ENCODE assay signal across 29 cellular contexts in genomic region chr9:5043381-5043780, GRCh38. TPM values are rescaled to one million over a fixed set of nuclear protein-coding genes. Genes with fewer than 3 reads are reported as not detected.
DNase-seq lines count a peak whose midpoint lies in the region; ATAC-seq, FAIRE-seq and TF ChIP-seq lines count a peak whose summit lies in the region.
"Had no signal": no experiment of that assay in that cellular context is flagged by ENCODE, and none has a peak within 500 bp of the region (broad histone marks: within the 10 kb centered on the region; RNA-seq: fewer than 3 reads in every experiment).

No MANE protein-coding gene starts in this region.

- intact Hi-C loops in activated T-helper 2 cell treated with anti-CD3 and anti-CD28 coated beads, Interferon-gamma antibody, Interleukin-2, Interleukin-4, amounts not matched to agents 10 μg/mL and 5 μg/mL and 100 μg/mL, durations not matched to agents 14 hours and 24 hours and 36 hours (cut with micrococcal nuclease), result no loop called here
- intact Hi-C loops in CD14-positive monocyte (cut with micrococcal nuclease), result no loop called here
- intact Hi-C loops in esophagus squamous epithelium (cut with DNase I), result no loop called here

- TF ChIP-seq POLR2A in A549 (IDR thresholded peaks at IDR 0.05; ENCODE audit: low read length), result no peak
- TF ChIP-seq POLR2A in esophagus squamous epithelium (IDR thresholded peaks at IDR 0.05), result no peak

- H3K36me3 ChIP-seq in esophagus squamous epithelium, result peaks cover 9 to 84% (median 13%) of the 10 kb centered on the region in 3 donors

- H3K4me3 Mint-ChIP-seq in activated T-helper 2 cell treated with anti-CD3 and anti-CD28 coated beads, Interferon-gamma antibody, Interleukin-2, Interleukin-4, amounts not matched to agents 10 μg/mL and 5 μg/mL and 100 μg/mL, durations not matched to agents 14 hours and 24 hours and 36 hours (ENCODE audit: low read depth), result no peak overlapping the region
- no peak overlapping the region for H3K4me3 Mint-ChIP-seq in CD14-positive monocyte
- H3K4me3 Mint-ChIP-seq: nephron progenitor cell had no signal

- TF ChIP-seq EP300 in A549 (IDR thresholded peaks at IDR 0.05), result no peak

- H3K27ac Mint-ChIP-seq in activated T-helper 2 cell treated with anti-CD3 and anti-CD28 coated beads, Interferon-gamma antibody, Interleukin-2, Interleukin-4, amounts not matched to agents 10 μg/mL and 5 μg/mL and 100 μg/mL, durations not matched to agents 14 hours and 24 hours and 36 hours, result peak overlapping the region; percentile 55
- H3K27ac Mint-ChIP-seq in CD14-positive monocyte, result no peak overlapping the region
- H3K27ac Mint-ChIP-seq: nephron progenitor cell, progenitor cell of endocrine pancreas had no signal

- H3K4me2 ChIP-seq in A549, result peak overlapping the region; percentile 29; the same call in 2 of the 3 replicates
- H3K4me2 ChIP-seq: KMS-11 had no signal

- H3K4me1 Mint-ChIP-seq in activated T-helper 2 cell treated with anti-CD3 and anti-CD28 coated beads, Interferon-gamma antibody, Interleukin-2, Interleukin-4, amounts not matched to agents 10 μg/mL and 5 μg/mL and 100 μg/mL, durations not matched to agents 14 hours and 24 hours and 36 hours (ENCODE audit: low read depth), result peaks cover 9% of the 10 kb centered on the region
- H3K4me1 Mint-ChIP-seq in CD14-positive monocyte, result no peaks in the 10 kb centered on the region
- H3K4me1 Mint-ChIP-seq: nephron progenitor cell had no signal

- H3K27me3 Mint-ChIP-seq in activated T-helper 2 cell treated with anti-CD3 and anti-CD28 coated beads, Interferon-gamma antibody, Interleukin-2, Interleukin-4, amounts not matched to agents 10 μg/mL and 5 μg/mL and 100 μg/mL, durations not matched to agents 14 hours and 24 hours and 36 hours (ENCODE audit: low read depth), result no peaks in the 10 kb centered on the region
- H3K27me3 Mint-ChIP-seq in CD14-positive monocyte (ENCODE audit: low read depth in 3 of 3), result no peaks in the 10 kb centered on the region
- H3K27me3 Mint-ChIP-seq: CD4-positive, alpha-beta memory T cell; progenitor cell of endocrine pancreas had no signal

- WGBS in A549 (ENCODE audit: missing lambda C conversion rate), result 62% methylated on average over 3 of the region's 3 CpGs
- WGBS in esophagus squamous epithelium, 2 donors, result 89 to 91% methylated on average over 3 of the region's 3 CpGs

- H3K27me3 ChIP-seq in esophagus squamous epithelium, result no peaks in the 10 kb centered on the region
- H3K27me3 ChIP-seq: body of pancreas, stomach, upper lobe of right lung had no signal

- ATAC-seq in A549, result no peak
- ATAC-seq in HG03196 (IDR thresholded peaks at IDR 0.05; ENCODE audit: unreplicated experiment), result no peak
- ATAC-seq: body of pancreas, left colon had no signal

- DNase-seq in DMS53 (lab: John Stamatoyannopoulos, UW) (peak; percentile 5), DMS53 treated with DMSO at 0.1 percent for 48 hours (lab: John Stamatoyannopoulos, UW; ENCODE audit: unreplicated experiment) (no peak), A549 (ENCODE audit: low read depth in 1 of 2, low spot score in 1 of 2) (no peak), fibroblast of villous mesenchyme (ENCODE audit: low read depth) (peak; percentile 31), CD14-positive monocyte (ENCODE audit: low spot score) (no peak), esophagus squamous epithelium (lab: John Stamatoyannopoulos, UW) (no peak)
- DNase-seq in activated T-helper 2 cell treated with anti-CD3 and anti-CD28 coated beads, Interferon-gamma antibody, Interleukin-2, Interleukin-4, amounts not matched to agents 10 μg/mL and 5 μg/mL and 100 μg/mL, durations not matched to agents 14 hours and 24 hours and 36 hours (ENCODE audit: low spot score), result no peak
- DNase-seq: 8988T; activated CD4-positive, alpha-beta T cell treated with anti-CD3 and anti-CD28 coated beads for 48 hours; activated naive CD4-positive, alpha-beta T cell treated with Interleukin-2 at 50 U/mL for 16 hours; activated T-cell treated with anti-CD3 and anti-CD28 coated beads for 4 hours; body of pancreas; CD4-positive, alpha-beta memory T cell; dermis blood vessel endothelial cell; DMS79; left colon; midbrain; NCI-H2029; NCI-H510A; nephron progenitor cell; small intestine; stimulated activated CD4-positive, alpha-beta T cell treated with anti-CD3 and anti-CD28 coated beads, Interleukin-2, amount 100 ng/mL, for 48 hours; stomach; upper lobe of right lung had no signal

- TF ChIP-seq CTCF in A549 (IDR thresholded peaks at IDR 0.05), result no peak
- TF ChIP-seq CTCF in fibroblast of villous mesenchyme (IDR thresholded peaks at IDR 0.05; ENCODE audit: insufficient read depth, low read depth, low read length), result no peak
- TF ChIP-seq CTCF in CD14-positive monocyte (IDR thresholded peaks at IDR 0.05), result no peak
- TF ChIP-seq CTCF in esophagus squamous epithelium (IDR thresholded peaks at IDR 0.05), result no peak

- peaks cover 10% of the 10 kb centered on the region for H3K9me3 Mint-ChIP-seq in activated T-helper 2 cell treated with anti-CD3 and anti-CD28 coated beads, Interferon-gamma antibody, Interleukin-2, Interleukin-4, amounts not matched to agents 10 μg/mL and 5 μg/mL and 100 μg/mL, durations not matched to agents 14 hours and 24 hours and 36 hours
- peaks cover 0 to 19% (median 8%) of the 10 kb centered on the region in 7 donors for H3K9me3 Mint-ChIP-seq in CD14-positive monocyte

- H3K4me3 ChIP-seq in A549 (no peak overlapping the region), fibroblast of villous mesenchyme (ENCODE audit: low read depth, low read length) (no peak overlapping the region), esophagus squamous epithelium (no peak overlapping the region)
- H3K4me3 ChIP-seq: body of pancreas, stomach, upper lobe of right lung had no signal

- no peak for TF ChIP-seq RAD21 in A549 (conservative IDR thresholded peaks at IDR 0.05 in 1 of 2, IDR thresholded peaks at IDR 0.05 in 1 of 2)

- POLR2A ChIA-PET in A549 (lab: Yijun Ruan, JAX), result interaction anchor here (0.6 kb wide), 1 partner anchor 965 kb away, joined by 3 read pairs; a partner anchor contains a TSS

- no peak for FAIRE-seq in A549 (lab: Jason Lieb, UNC)
- FAIRE-seq: TTC549 had no signal

- H3K9me3 ChIP-seq in A549 (no peaks in the 10 kb centered on the region), esophagus squamous epithelium (peaks cover 0 to 15% (median 14%) of the 10 kb centered on the region in 3 donors)
- H3K9me3 ChIP-seq: body of pancreas, upper lobe of right lung had no signal

- H3K27ac ChIP-seq in A549, result peak overlapping the region; percentile 35 to 50; a peak in 4 of 6 replicates
- H3K27ac ChIP-seq in esophagus squamous epithelium, result no peak overlapping the region
- H3K27ac ChIP-seq: body of pancreas, KMS-11, RWPE1, stomach, upper lobe of right lung had no signal

- peaks cover 84% of the 10 kb centered on the region for H3K36me3 Mint-ChIP-seq in activated T-helper 2 cell treated with anti-CD3 and anti-CD28 coated beads, Interferon-gamma antibody, Interleukin-2, Interleukin-4, amounts not matched to agents 10 μg/mL and 5 μg/mL and 100 μg/mL, durations not matched to agents 14 hours and 24 hours and 36 hours (ENCODE audit: low read depth)
- peaks cover 56 to 71% of the 10 kb centered on the region in 2 donors for H3K36me3 Mint-ChIP-seq in CD14-positive monocyte

- H3K4me1 ChIP-seq in A549 (peaks cover 11% of the 10 kb centered on the region; the same call in 2 of the 3 replicates), esophagus squamous epithelium (no peaks in the 10 kb centered on the region)
- H3K4me1 ChIP-seq: body of pancreas, upper lobe of right lung had no signal

- CTCF ChIA-PET in A549 (lab: Yijun Ruan, JAX), result no interaction called here

TF ChIP-seq in A549, 52 proteins besides CTCF, POLR2A, EP300 and RAD21:
- peak; percentile 93 for TF ChIP-seq MAFK (IDR thresholded peaks at IDR 0.05; ENCODE audit: partially characterized antibody)
- peak; percentile 85 for TF ChIP-seq NFE2L2 (conservative IDR thresholded peaks at IDR 0.05; ENCODE audit: low read length)
- TF ChIP-seq RARB (CRISPR knock-in tag; IDR thresholded peaks at IDR 0.05), result no peak

RNA-seq across cellular contexts. Expression of gene JAK2, which starts 58.3 kb away (rescaled TPM):
- polyA plus RNA-seq in A549 (2011; rRNA removed), result 6.5 and 7.7 TPM in 2 replicates
- 0.78 and 0.82 TPM in 2 replicates for polyA plus RNA-seq in A549 (2012; cell fraction: cytosol; rRNA removed)
- 0.61 and 0.92 TPM in 2 replicates for polyA plus RNA-seq in A549 (2012; cell fraction: nucleus; rRNA removed)
- polyA plus RNA-seq in A549 (2017; fragmentation: RNase III; extraction: RNeasy Plus Mini Kit Qiagen cat#74134 plus additional on column Dnase treatment), result 2.6 to 3.1 TPM (median 2.9 TPM) in 3 replicates
- 4.7 and 6.0 TPM in 2 replicates for polyA minus RNA-seq in A549 (2011; rRNA and poly(A)+ RNA removed)
- total RNA-seq in activated T-helper 2 cell treated with anti-CD3 and anti-CD28 coated beads, Interferon-gamma antibody, Interleukin-2, Interleukin-4, amounts not matched to agents 10 μg/mL and 5 μg/mL and 100 μg/mL, durations not matched to agents 14 hours and 24 hours and 36 hours, result 29.4 and 32.3 TPM in 2 replicates
- 11.6 and 13.4 TPM in 2 replicates for total RNA-seq in fibroblast of villous mesenchyme
- polyA plus RNA-seq in CD14-positive monocyte, result 10 to 100 TPM; 23.5 to 34.7 TPM
- total RNA-seq in esophagus squamous epithelium, result 10 to 100 TPM; 11.1 to 18.9 (median 11.9) TPM

Comparison
In these comparisons a context has a peak if more than half of its experiments do, and no peak if none do; other contexts are left out.
1. DNase-seq: peak in DMS53 (single experiment) and fibroblast of villous mesenchyme (single experiment); none in DMS53 treated with DMSO at 0.1 percent for 48 hours (single experiment), A549 (0 of 2), activated T-helper 2 cell treated with anti-CD3 and anti-CD28 coated beads, Interferon-gamma antibody, Interleukin-2, Interleukin-4, amounts not matched to agents 10 μg/mL and 5 μg/mL and 100 μg/mL, durations not matched to agents 14 hours and 24 hours and 36 hours (single experiment), CD14-positive monocyte (single experiment) and esophagus squamous epithelium (single experiment).
2. H3K27ac ChIP-seq: peak in A549 (2 of 2); none in esophagus squamous epithelium (0 of 4).